36 cellular contexts compared by ENCODE assay signal in genomic region chr18:55296761-55297160, GRCh38.
"Had no signal": no experiment of that assay in that cellular context is flagged by ENCODE, and none has a peak within 500 bp of the region (broad histone marks: within the 10 kb centered on the region; RNA-seq: fewer than 3 reads in every experiment).

No MANE protein-coding gene starts in this region.

- H3K27ac ChIP-seq: SJSA1 had no signal

- H3K4me3 Mint-ChIP-seq: activated CD4-positive, alpha-beta memory T cell treated with anti-CD3 and anti-CD28 coated beads for 36 hours; activated CD8-positive, alpha-beta memory T cell treated with anti-CD3 and anti-CD28 coated beads, Interleukin-2, amount 10 ng/mL, durations not matched to agents 7 days and 5 days; activated naive CD4-positive, alpha-beta T cell treated with anti-CD3 and anti-CD28 coated beads, Interleukin-2, amount 50 U/mL, for 24 hours; activated naive CD8-positive, alpha-beta T cell treated with anti-CD3 and anti-CD28 coated beads, Interleukin-2, amount 10 ng/mL, durations not matched to agents 7 days and 5 days; activated T-cell treated with anti-CD3 and anti-CD28 coated beads, Interleukin-2, amount 50 U/mL, for 24 hours; central memory CD8-positive, alpha-beta T cell; T-helper 1 cell treated with Interleukin-12 subunit alpha and Interleukin-12 subunit beta and Interleukin-4 antibody, amounts not matched to agents 30 μg/mL and 1 μg/mL, for 36 hours; T-helper 2 cell treated with Interferon-gamma antibody and Interleukin-4, amounts not matched to agents 5 μg/mL and 100 μg/mL, for 36 hours had no signal

- H3K9me3 Mint-ChIP-seq: activated CD4-positive, alpha-beta memory T cell treated with anti-CD3 and anti-CD28 coated beads for 36 hours; activated naive CD4-positive, alpha-beta T cell treated with anti-CD3 and anti-CD28 coated beads, Interleukin-2, amount 50 U/mL, for 24 hours; activated T-cell treated with anti-CD3 and anti-CD28 coated beads, Interleukin-2, amount 50 U/mL, for 24 hours; activated T-helper 2 cell treated with anti-CD3 and anti-CD28 coated beads, Interferon-gamma antibody, Interleukin-2, Interleukin-4, amounts not matched to agents 10 μg/mL and 5 μg/mL and 100 μg/mL, durations not matched to agents 14 hours and 24 hours and 36 hours; brain; T-helper 1 cell treated with Interleukin-12 subunit alpha and Interleukin-12 subunit beta and Interleukin-4 antibody, amounts not matched to agents 30 μg/mL and 1 μg/mL, for 36 hours; T-helper 2 cell treated with Interferon-gamma antibody and Interleukin-4, amounts not matched to agents 5 μg/mL and 100 μg/mL, for 36 hours had no signal

- H3K36me3 Mint-ChIP-seq: activated CD4-positive, alpha-beta memory T cell treated with anti-CD3 and anti-CD28 coated beads for 36 hours; activated CD8-positive, alpha-beta memory T cell treated with anti-CD3 and anti-CD28 coated beads, Interleukin-2, amount 10 ng/mL, durations not matched to agents 7 days and 5 days; activated naive CD4-positive, alpha-beta T cell treated with anti-CD3 and anti-CD28 coated beads, Interleukin-2, amount 50 U/mL, for 24 hours; activated naive CD8-positive, alpha-beta T cell treated with anti-CD3 and anti-CD28 coated beads, Interleukin-2, amount 10 ng/mL, durations not matched to agents 7 days and 5 days had no signal

- H3K4me1 Mint-ChIP-seq: activated CD8-positive, alpha-beta memory T cell treated with anti-CD3 and anti-CD28 coated beads, Interleukin-2, amount 10 ng/mL, durations not matched to agents 7 days and 5 days; activated naive CD4-positive, alpha-beta T cell treated with anti-CD3 and anti-CD28 coated beads, Interleukin-2, amount 50 U/mL, for 24 hours; activated naive CD8-positive, alpha-beta T cell treated with anti-CD3 and anti-CD28 coated beads, Interleukin-2, amount 10 ng/mL, durations not matched to agents 7 days and 5 days; central memory CD8-positive, alpha-beta T cell had no signal

- ATAC-seq: activated CD8-positive, alpha-beta memory T cell treated with anti-CD3 and anti-CD28 coated beads, Interleukin-2, amount 10 ng/mL, durations not matched to agents 7 days and 5 days; PC-3 had no signal

- DNase-seq: activated CD4-positive, alpha-beta memory T cell treated with anti-CD3 and anti-CD28 coated beads for 36 hours; activated CD4-positive, alpha-beta T cell treated with anti-CD3 and anti-CD28 coated beads, Interleukin-2, amount 50 U/mL, for 1 hour; activated CD8-positive, alpha-beta memory T cell treated with anti-CD3 and anti-CD28 coated beads for 24 hours; activated CD8-positive, alpha-beta memory T cell treated with anti-CD3 and anti-CD28 coated beads, Interleukin-2, amount 10 ng/mL, durations not matched to agents 7 days and 5 days; activated gamma-delta T cell; activated naive CD4-positive, alpha-beta T cell treated with Interleukin-2 at 50 U/mL for 16 hours; activated naive CD8-positive, alpha-beta T cell treated with anti-CD3 and anti-CD28 coated beads, Interleukin-2, amount 10 ng/mL, durations not matched to agents 7 days and 5 days; activated T-cell treated with anti-CD3 and anti-CD28 coated beads, Interleukin-2, amount 50 U/mL, for 24 hours; amygdala; Kasumi-1; KG1; MM.1S; MV-4-11; NCI-H1092; NCI-H1436 treated with DMSO at 0.1 percent for 48 hours; NCI-H1694 treated with DMSO at 0.1 percent for 48 hours; NCI-H2029; NCI-H2171; NCI-H510A; NCI-H526; NCI-H748 treated with DMSO at 0.1 percent for 48 hours; NK-92 treated with Interleukin-12 subunit alpha and Interleukin-12 subunit beta, amount 100 ng/mL, for 24 hours; PC-3; Peyer's patch; RPMI8226; SHP77 treated with DMSO at 0.1 percent for 48 hours; SK-N-SH had no signal

- FAIRE-seq: bronchial epithelial cell, TTC549 had no signal

- H3K27ac Mint-ChIP-seq: activated CD4-positive, alpha-beta memory T cell treated with anti-CD3 and anti-CD28 coated beads for 36 hours; activated CD8-positive, alpha-beta memory T cell treated with anti-CD3 and anti-CD28 coated beads, Interleukin-2, amount 10 ng/mL, durations not matched to agents 7 days and 5 days; activated naive CD4-positive, alpha-beta T cell treated with anti-CD3 and anti-CD28 coated beads, Interleukin-2, amount 50 U/mL, for 24 hours; activated naive CD8-positive, alpha-beta T cell treated with anti-CD3 and anti-CD28 coated beads, Interleukin-2, amount 10 ng/mL, durations not matched to agents 7 days and 5 days; activated T-cell treated with anti-CD3 and anti-CD28 coated beads, Interleukin-2, amount 50 U/mL, for 24 hours; activated T-helper 2 cell treated with anti-CD3 and anti-CD28 coated beads, Interferon-gamma antibody, Interleukin-2, Interleukin-4, amounts not matched to agents 10 μg/mL and 5 μg/mL and 100 μg/mL, durations not matched to agents 14 hours and 24 hours and 36 hours; T-helper 1 cell treated with Interleukin-12 subunit alpha and Interleukin-12 subunit beta and Interleukin-4 antibody, amounts not matched to agents 30 μg/mL and 1 μg/mL, for 36 hours; T-helper 2 cell treated with Interferon-gamma antibody and Interleukin-4, amounts not matched to agents 5 μg/mL and 100 μg/mL, for 36 hours had no signal

- H3K27me3 Mint-ChIP-seq: activated CD4-positive, alpha-beta memory T cell treated with anti-CD3 and anti-CD28 coated beads for 36 hours; activated CD8-positive, alpha-beta memory T cell treated with anti-CD3 and anti-CD28 coated beads, Interleukin-2, amount 10 ng/mL, durations not matched to agents 7 days and 5 days; activated naive CD8-positive, alpha-beta T cell treated with anti-CD3 and anti-CD28 coated beads, Interleukin-2, amount 10 ng/mL, durations not matched to agents 7 days and 5 days; activated T-cell treated with anti-CD3 and anti-CD28 coated beads, Interleukin-2, amount 50 U/mL, for 24 hours; brain; central memory CD8-positive, alpha-beta T cell had no signal
